ENCODE assay signal across 26 cellular contexts in the genomic region with DNA sequence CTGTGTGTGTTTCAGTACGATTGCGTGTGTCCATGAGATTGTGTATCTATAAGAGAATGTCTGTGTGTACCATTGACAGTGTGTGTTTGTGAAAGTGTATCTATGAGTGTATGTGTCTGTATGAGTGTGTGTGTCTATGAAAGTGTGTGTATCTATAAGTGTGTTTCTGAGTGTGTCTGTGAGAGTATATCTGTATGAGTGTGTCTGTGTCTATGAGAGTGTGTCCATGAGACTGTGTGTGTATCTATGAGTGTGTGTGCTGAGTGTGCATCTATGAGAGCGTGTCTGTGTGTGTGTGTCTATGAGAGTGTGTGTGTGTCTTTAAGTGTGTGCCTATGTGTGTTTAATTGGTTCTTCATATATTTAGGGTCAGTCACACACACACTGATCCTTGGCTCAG. TPM values are rescaled to one million over a fixed set of nuclear protein-coding genes. Genes with fewer than 3 reads are reported as not detected.
"Had no signal": no experiment of that assay in that cellular context is flagged by ENCODE, and none has a peak within 500 bp of the region (broad histone marks: within the 10 kb centered on the region; RNA-seq: fewer than 3 reads in every experiment).

No MANE protein-coding gene starts in this region.

- H3K27ac ChIP-seq: dorsolateral prefrontal cortex, heart left ventricle, neural progenitor cell, ovary, uterus had no signal

- H3K9me3 ChIP-seq: mucosa of descending colon, ovary, uterus had no signal

- DNase-seq: cortex of kidney; dorsolateral prefrontal cortex; effector CD8-positive, alpha-beta T cell; heart left ventricle; islet precursor cell; mammary epithelial cell; mucosa of descending colon; natural killer cell; nucleus accumbens; ovary; right cardiac atrium; small intestine; stimulated activated CD4-positive, alpha-beta T cell treated with anti-CD3 and anti-CD28 coated beads, Interleukin-12 subunit alpha, Interleukin-12 subunit beta, amount 100 ng/mL, for 4 hours; stimulated activated naive CD4-positive, alpha-beta T cell treated with Interleukin-2 at 50 U/mL for 16 hours; trophoblast cell; uterus had no signal

- H3K27me3 ChIP-seq: heart left ventricle, neural progenitor cell, ovary, uterus had no signal

- H3K4me3 ChIP-seq: dorsolateral prefrontal cortex, heart left ventricle, mucosa of descending colon, neural progenitor cell, ovary, uterus had no signal

- H3K36me3 ChIP-seq: heart left ventricle, neural progenitor cell, ovary, uterus had no signal

- FAIRE-seq: endometrium, frontal cortex, small intestine had no signal

- H3K4me1 ChIP-seq: heart left ventricle, neural progenitor cell, uterus had no signal

- H3K9ac ChIP-seq: neural progenitor cell had no signal

- ATAC-seq: esophagus mucosa, heart left ventricle, left lobe of liver, mucosa of descending colon, natural killer cell, right cardiac atrium had no signal

- H3K4me2 ChIP-seq: neural progenitor cell had no signal

- H2AFZ ChIP-seq: neural progenitor cell had no signal

RNA-seq across cellular contexts. Expression of gene LYZL2, which starts 46.8 kb away (rescaled TPM):
- total RNA-seq: dorsolateral prefrontal cortex, esophagus mucosa, fibroblast of lung, frontal cortex, glomerular endothelial cell, heart left ventricle, left lobe of liver, lower leg skin, mammary epithelial cell, mucosa of descending colon, natural killer cell, ovary, progenitor cell of endocrine pancreas, right cardiac atrium, uterus had no signal
- polyA plus RNA-seq: fibroblast of lung, heart left ventricle, mammary epithelial cell, ovary, right cardiac atrium, small intestine, thymus had no signal
